ENCODE assay signal across 8 cellular contexts in genomic region chr2:121648206-121648605, GRCh38. TPM values are rescaled to one million over a fixed set of nuclear protein-coding genes. Genes with fewer than 3 reads are reported as not detected.
A peak's percentile ranks its signal among the peaks of the same experiment; 100 is the strongest.
DNase-seq lines count a peak whose midpoint lies in the region; ATAC-seq and TF ChIP-seq lines count a peak whose summit lies in the region.

No MANE protein-coding gene starts in this region.

- 8 to 12% methylated on average over 9 of the region's 9 CpGs for WGBS in GM23248 (ENCODE audit: low coverage in 1 of 2, low lambda C conversion rate in 2 of 2, missing lambda C conversion rate in 2 of 2), 2 experiments
- no CpG with 5 or more reads among the region's 9 CpGs for WGBS in iPS DF 6.9 (ENCODE audit: insufficient coverage, insufficient read length)

- peaks cover 54% of the 10 kb centered on the region for H3K4me1 Mint-ChIP-seq in activated B cell treated with CpG ODN at 0.5 μM for 24 hours
- H3K4me1 Mint-ChIP-seq in stimulated activated naive B cell treated with anti-CD40 and anti-IgM and Interleukin-4, amounts not matched to agents 10 μg/mL and 1 μg/mL and 100 μg/mL, for 72 hours: peaks cover 26 to 52% of the 10 kb centered on the region in 2 donors

- H3K36me3 ChIP-seq in BLaER1 (peaks cover 16% of the 10 kb centered on the region), GM23248 (ENCODE audit: low read depth) (no peaks in the 10 kb centered on the region), iPS DF 6.9 (ENCODE audit: control insufficient read depth, insufficient read depth, low read length) (no peaks in the 10 kb centered on the region)

- peak overlapping the region; percentile 100 for H3K27ac Mint-ChIP-seq in activated B cell treated with CpG ODN at 0.5 μM for 24 hours
- H3K27ac Mint-ChIP-seq in stimulated activated naive B cell treated with anti-CD40 and anti-IgM and Interleukin-4, amounts not matched to agents 10 μg/mL and 1 μg/mL and 100 μg/mL, for 72 hours: peak overlapping the region; percentile 100

- H3K79me2 ChIP-seq in GM23248 (ENCODE audit: insufficient read depth): peaks cover 84% of the 10 kb centered on the region

- H3K9me2 ChIP-seq in GM23248 (ENCODE audit: insufficient read depth): no peaks in the 10 kb centered on the region

- POLR2A ChIA-PET in activated B cell treated with CpG ODN at 0.5 μM for 24 hours (lab: Charles Lee): interaction anchor here (0.6 to 4.5 kb wide), 7 partner anchors 8 to 117 kb away, joined by 5 to 268 read pairs (median 6); partner anchors contain the start of genes NIFK and RNU4ATAC

- no peaks in the 10 kb centered on the region for H3K9me3 Mint-ChIP-seq in activated B cell treated with CpG ODN at 0.5 μM for 24 hours
- H3K9me3 Mint-ChIP-seq in stimulated activated naive B cell treated with anti-CD40 and anti-IgM and Interleukin-4, amounts not matched to agents 10 μg/mL and 1 μg/mL and 100 μg/mL, for 72 hours: no peaks in the 10 kb centered on the region

- H3K4me3 Mint-ChIP-seq in activated B cell treated with CpG ODN at 0.5 μM for 24 hours: peak overlapping the region; percentile 100
- peak overlapping the region; percentile 98 to 100 for H3K4me3 Mint-ChIP-seq in stimulated activated naive B cell treated with anti-CD40 and anti-IgM and Interleukin-4, amounts not matched to agents 10 μg/mL and 1 μg/mL and 100 μg/mL, for 72 hours

- ATAC-seq in activated B cell treated with CpG ODN at 0.5 μM for 24 hours (ENCODE audit: low read depth): no peak
- ATAC-seq in stimulated activated naive B cell treated with anti-CD40 and anti-IgM and Interleukin-4, amounts not matched to agents 10 μg/mL and 1 μg/mL and 100 μg/mL, for 72 hours (replicated peaks): no peak

- H3K9ac ChIP-seq in BLaER1 (peak overlapping the region; percentile 94), GM23248 (peak overlapping the region; percentile 98)

- H3K36me3 Mint-ChIP-seq in activated B cell treated with CpG ODN at 0.5 μM for 24 hours (ENCODE audit: low read depth): peaks cover 14% of the 10 kb centered on the region
- peaks cover 6 to 16% of the 10 kb centered on the region in 2 donors for H3K36me3 Mint-ChIP-seq in stimulated activated naive B cell treated with anti-CD40 and anti-IgM and Interleukin-4, amounts not matched to agents 10 μg/mL and 1 μg/mL and 100 μg/mL, for 72 hours

- H3K27me3 ChIP-seq in BLaER1 (no peaks in the 10 kb centered on the region), GM23248 (replicated peaks; ENCODE audit: insufficient read depth) (no peaks in the 10 kb centered on the region), iPS DF 6.9 (ENCODE audit: control insufficient read depth, insufficient read depth, low read length) (no peaks in the 10 kb centered on the region)

- H3K9me3 ChIP-seq in BLaER1 (no peaks in the 10 kb centered on the region), GM23248 (ENCODE audit: low read depth) (no peaks in the 10 kb centered on the region), iPS DF 6.9 (ENCODE audit: control insufficient read depth, insufficient read depth, low read length) (no peaks in the 10 kb centered on the region)

- H3K27ac ChIP-seq in BLaER1: peak overlapping the region; percentile 96
- H3K27ac ChIP-seq in GM23248: peak overlapping the region; percentile 97
- no peak overlapping the region for H3K27ac ChIP-seq in iPS DF 6.9 (ENCODE audit: low read length)

- in situ Hi-C loops in GM23248 (cut with MboI): no loop called here

- peak overlapping the region; percentile 90 for H3K4me3 ChIP-seq in BLaER1
- peak overlapping the region; percentile 95 for H3K4me3 ChIP-seq in GM23248
- peak overlapping the region; percentile 70; the same call in 1 of the 2 replicates for H3K4me3 ChIP-seq in iPS DF 6.9 (ENCODE audit: low read length)

- peaks cover 64% of the 10 kb centered on the region for H3K4me1 ChIP-seq in BLaER1
- H3K4me1 ChIP-seq in GM23248 (ENCODE audit: insufficient read depth): peaks cover 20% of the 10 kb centered on the region
- no peaks in the 10 kb centered on the region for H3K4me1 ChIP-seq in iPS DF 6.9 (ENCODE audit: control insufficient read depth, insufficient read depth, low read length)

- TF ChIP-seq CTCF in activated B cell treated with CpG ODN at 0.5 μM for 24 hours (IDR thresholded peaks at IDR 0.05): no peak

- peaks cover 10% of the 10 kb centered on the region for H3F3A ChIP-seq in GM23248 (ENCODE audit: insufficient read depth)

- DNase-seq in GM23248: peak; percentile 60
- DNase-seq in activated B cell treated with CpG ODN at 0.5 μM for 24 hours: no peak
- DNase-seq in iPS DF 6.9 (ENCODE audit: low read depth, low spot score): no peak
- DNase-seq in stimulated activated naive B cell treated with anti-CD40 and anti-IgM and Interleukin-4, amounts not matched to agents 10 μg/mL and 1 μg/mL and 100 μg/mL, for 72 hours: no peak
- DNase-seq in UCSD-AML1 (lab: John Stamatoyannopoulos, UW; ENCODE audit: unreplicated experiment): no peak
- no peak for DNase-seq in central memory CD4-positive, alpha-beta T cell
- no peak for DNase-seq in C1 segment of cervical spinal cord (lab: John Stamatoyannopoulos, UW)

- H3K4me2 ChIP-seq in BLaER1 (peak overlapping the region; percentile 90), GM23248 (ENCODE audit: unreplicated experiment) (peak overlapping the region; percentile 90)

- no peaks in the 10 kb centered on the region for H3K27me3 Mint-ChIP-seq in activated B cell treated with CpG ODN at 0.5 μM for 24 hours
- no peaks in the 10 kb centered on the region for H3K27me3 Mint-ChIP-seq in stimulated activated naive B cell treated with anti-CD40 and anti-IgM and Interleukin-4, amounts not matched to agents 10 μg/mL and 1 μg/mL and 100 μg/mL, for 72 hours

- CTCF ChIA-PET in activated B cell treated with CpG ODN at 0.5 μM for 24 hours (lab: Charles Lee): interaction anchor here (0.9 kb wide), 1 partner anchor 117 kb away, joined by 5 read pairs; the partner anchor contains the start of gene RNU4ATAC

- intact Hi-C loops in activated B cell treated with CpG ODN at 0.5 μM for 24 hours (cut with micrococcal nuclease): loop anchor here (1.0 to 2.0 kb wide), 2 partner anchors 10 to 31 kb away; no protein-coding TSS in a partner anchor

- peak overlapping the region; percentile 98 for H2AFZ ChIP-seq in GM23248

- H4K20me1 ChIP-seq in BLaER1 (peaks cover 51% of the 10 kb centered on the region), GM23248 (ENCODE audit: insufficient read depth) (no peaks in the 10 kb centered on the region)

RNA-seq across cellular contexts. Expression of gene CLASP1, which starts 1.1 kb away (rescaled TPM):
- total RNA-seq in GM23248 (2014; rRNA removed; shearing (Covaris generic)): 37.4 and 41.0 TPM in 2 replicates
- 17.0 and 20.1 TPM in 2 replicates for polyA plus RNA-seq in GM23248 (2016; fragmentation: Nextera tagmentation; extraction: Ambion mirVana)
- 56.6 and 65.0 TPM in 2 replicates for total RNA-seq in activated B cell treated with CpG ODN at 0.5 μM for 24 hours
